9 cellular contexts compared by ENCODE assay signal in the genomic region with DNA sequence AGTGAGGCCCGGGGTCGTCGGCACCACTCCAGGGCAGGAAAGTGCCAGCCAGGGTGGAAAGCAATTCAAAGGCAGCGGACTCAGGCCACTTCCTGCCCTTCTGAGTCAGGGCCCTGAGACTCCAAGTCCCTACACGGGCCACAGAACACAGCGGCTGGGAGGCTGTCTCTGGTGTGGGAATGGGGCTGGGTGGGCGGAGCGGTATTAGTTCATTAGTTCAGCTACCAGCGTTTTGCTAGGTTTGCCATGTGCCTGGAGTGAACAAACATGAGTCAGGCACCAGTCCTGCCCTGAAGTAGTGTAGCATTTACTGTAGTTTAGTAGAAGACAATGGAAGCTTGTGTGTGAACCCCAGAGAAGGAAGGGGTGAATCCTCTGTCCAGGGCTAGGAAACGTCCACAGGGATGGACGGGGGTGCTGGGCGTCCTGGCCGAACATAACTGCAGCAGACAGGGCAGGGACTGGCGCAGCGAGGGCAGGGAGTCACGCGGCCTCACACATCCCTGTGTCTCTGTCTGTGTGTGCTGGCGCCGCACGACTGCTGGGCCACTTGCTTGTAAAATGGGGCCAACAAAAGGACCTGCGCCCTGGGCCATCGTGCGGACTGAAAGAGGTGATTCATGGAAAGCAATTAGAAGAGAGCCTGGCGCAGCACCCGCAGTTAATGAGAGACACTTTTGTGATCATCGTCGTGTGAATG.
DNase-seq lines count a peak whose midpoint lies in the region; ATAC-seq lines count a peak whose summit lies in the region.
"Had no signal": no experiment of that assay in that cellular context is flagged by ENCODE, and none has a peak within 500 bp of the region (broad histone marks: within the 10 kb centered on the region; RNA-seq: fewer than 3 reads in every experiment).

No MANE protein-coding gene starts in this region.

- in situ Hi-C loops in ACHN (cut with HindIII; ENCODE audit: low pct_ligation_motif_present, low pct_unique_long_range_greater_than_20kb, low sequenced_read_pairs) = loop anchor here (25.0 kb wide), 1 partner anchor 508 kb away; no protein-coding TSS in a partner anchor
- in situ Hi-C loops in HAP-1 (cut with MboI; ENCODE audit: low sequenced_read_pairs) = no loop called here

- H3K27ac Mint-ChIP-seq in activated naive CD4-positive, alpha-beta T cell treated with anti-CD3 and anti-CD28 coated beads, Interleukin-2, amount 10 ng/mL, durations not matched to agents 7 days and 5 days = no peak overlapping the region
- H3K27ac Mint-ChIP-seq in effector memory CD8-positive, alpha-beta T cell = peak overlapping the region in 1 of 2 donors; percentile 62

- peaks cover 32% of the 10 kb centered on the region for H3K27me3 Mint-ChIP-seq in activated naive CD4-positive, alpha-beta T cell treated with anti-CD3 and anti-CD28 coated beads, Interleukin-2, amount 10 ng/mL, durations not matched to agents 7 days and 5 days
- H3K27me3 Mint-ChIP-seq in effector memory CD8-positive, alpha-beta T cell = peaks cover 23 to 93% of the 10 kb centered on the region in 2 donors

- H3K4me1 Mint-ChIP-seq in activated naive CD4-positive, alpha-beta T cell treated with anti-CD3 and anti-CD28 coated beads, Interleukin-2, amount 10 ng/mL, durations not matched to agents 7 days and 5 days = peaks cover 10% of the 10 kb centered on the region
- peaks cover 11 to 13% of the 10 kb centered on the region in 2 donors for H3K4me1 Mint-ChIP-seq in effector memory CD8-positive, alpha-beta T cell (ENCODE audit: low read depth in 2 of 2)

- H3K9me3 ChIP-seq in HAP-1 = no peaks in the 10 kb centered on the region
- H3K9me3 ChIP-seq: tibial nerve had no signal

- DNase-seq in ACHN (peak; percentile 98), HAP-1 (ENCODE audit: low spot score in 2 of 2) (peak; percentile 20 to 39), RPMI7951 (ENCODE audit: low read depth) (peak; percentile 94), foreskin melanocyte (peak; percentile 90), NCI-H524 (lab: John Stamatoyannopoulos, UW) (no peak), NCI-H128 (lab: John Stamatoyannopoulos, UW; ENCODE audit: unreplicated experiment) (no peak)
- DNase-seq in activated naive CD4-positive, alpha-beta T cell treated with anti-CD3 and anti-CD28 coated beads, Interleukin-2, amount 10 ng/mL, durations not matched to agents 7 days and 5 days = no peak
- DNase-seq in effector memory CD8-positive, alpha-beta T cell = no peak

- H3K4me3 Mint-ChIP-seq in activated naive CD4-positive, alpha-beta T cell treated with anti-CD3 and anti-CD28 coated beads, Interleukin-2, amount 10 ng/mL, durations not matched to agents 7 days and 5 days = no peak overlapping the region
- H3K4me3 Mint-ChIP-seq in effector memory CD8-positive, alpha-beta T cell = no peak overlapping the region

- no peak overlapping the region for H3K4me3 ChIP-seq in HAP-1
- H3K4me3 ChIP-seq: tibial nerve had no signal

- H3K4me1 ChIP-seq in HAP-1 = peaks cover 8% of the 10 kb centered on the region

- CTCF ChIA-PET in activated naive CD4-positive, alpha-beta T cell treated with anti-CD3 and anti-CD28 coated beads, Interleukin-2, amount 10 ng/mL, durations not matched to agents 7 days and 5 days (lab: Charles Lee) = interaction anchor here (1.5 kb wide), 1 partner anchor 499 kb away, joined by 4 read pairs; no protein-coding TSS in a partner anchor

- peaks cover 2% of the 10 kb centered on the region; the same call in 1 of the 2 replicates for H3K27me3 ChIP-seq in HAP-1 (ENCODE audit: low read depth)

- ATAC-seq in effector memory CD8-positive, alpha-beta T cell (replicated peaks) = no peak

- no peaks in the 10 kb centered on the region for H3K36me3 ChIP-seq in HAP-1 (replicated peaks)
- H3K36me3 ChIP-seq: tibial nerve had no signal

- no peaks in the 10 kb centered on the region for H3K9me3 Mint-ChIP-seq in activated naive CD4-positive, alpha-beta T cell treated with anti-CD3 and anti-CD28 coated beads, Interleukin-2, amount 10 ng/mL, durations not matched to agents 7 days and 5 days
- no peaks in the 10 kb centered on the region for H3K9me3 Mint-ChIP-seq in effector memory CD8-positive, alpha-beta T cell

- no peaks in the 10 kb centered on the region for H3K36me3 Mint-ChIP-seq in activated naive CD4-positive, alpha-beta T cell treated with anti-CD3 and anti-CD28 coated beads, Interleukin-2, amount 10 ng/mL, durations not matched to agents 7 days and 5 days
- H3K36me3 Mint-ChIP-seq in effector memory CD8-positive, alpha-beta T cell (ENCODE audit: insufficient read depth) = peaks cover 3% of the 10 kb centered on the region

Comparison
In these comparisons a context has a peak if more than half of its experiments do, and no peak if none do; other contexts are left out.
1. DNase-seq: peak in ACHN (single experiment), HAP-1 (2 of 2), RPMI7951 (single experiment) and foreskin melanocyte (single experiment); none in NCI-H524 (0 of 2), NCI-H128 (single experiment), activated naive CD4-positive, alpha-beta T cell treated with anti-CD3 and anti-CD28 coated beads, Interleukin-2, amount 10 ng/mL, durations not matched to agents 7 days and 5 days (single experiment) and effector memory CD8-positive, alpha-beta T cell (0 of 3).